In the genomic region with DNA sequence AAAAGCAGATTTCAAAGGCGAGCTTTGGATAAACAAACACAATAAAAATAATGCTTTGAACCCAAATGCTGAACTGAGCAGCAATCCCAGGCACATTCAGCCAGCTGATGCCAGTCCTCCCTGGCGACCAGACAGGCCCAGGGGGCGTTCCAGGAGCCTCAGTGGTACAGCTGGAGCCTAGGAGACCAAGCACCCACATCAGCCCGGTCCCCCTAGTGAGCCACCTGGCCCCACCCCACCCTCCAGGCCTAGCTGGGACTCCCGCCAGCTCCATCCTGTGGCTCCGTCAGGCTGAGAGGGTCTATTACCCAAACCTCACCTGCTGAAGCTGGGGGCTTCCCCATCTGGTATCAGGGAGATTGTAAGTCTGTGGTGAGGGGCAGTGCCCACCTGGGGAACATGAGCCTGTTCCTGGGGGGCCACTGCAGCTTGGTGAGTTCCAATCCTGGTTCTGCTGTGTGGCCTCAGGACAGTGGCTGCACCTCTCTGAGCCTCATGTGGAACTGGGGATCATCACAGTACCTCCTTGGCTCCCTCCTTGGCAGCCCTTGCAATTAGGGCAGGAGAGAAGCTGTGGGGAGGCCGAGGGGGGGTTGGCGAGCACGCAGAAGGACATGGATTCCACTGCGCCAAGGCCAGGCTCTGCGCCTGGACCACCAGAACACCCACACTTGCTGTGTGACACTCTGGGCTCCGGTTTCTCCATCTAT, we compare ENCODE assay signal across 1 cellular context.
TF ChIP-seq lines count a peak whose summit lies in the region.

No MANE protein-coding gene starts in this region.

TF ChIP-seq in H1, 55 proteins besides CTCF, POLR2A, EP300 and RAD21:
- TF ChIP-seq POLR2AphosphoS5 (IDR thresholded peaks at IDR 0.05; ENCODE audit: low read depth, low read length): no peak
- no peak for TF ChIP-seq EZH2 (IDR thresholded peaks at IDR 0.05; ENCODE audit: low read depth, low read length, severe bottlenecking)
- TF ChIP-seq SP2 (IDR thresholded peaks at IDR 0.05; ENCODE audit: low read length): no peak
- TF ChIP-seq SIRT6 (IDR thresholded peaks at IDR 0.05; ENCODE audit: low read length): no peak
- TF ChIP-seq SP1 (IDR thresholded peaks at IDR 0.05; ENCODE audit: low read depth, low read length): no peak
- no peak for TF ChIP-seq HDAC6 (IDR thresholded peaks at IDR 0.05; ENCODE audit: low read depth, low read length)
- TF ChIP-seq, protein P1, sequence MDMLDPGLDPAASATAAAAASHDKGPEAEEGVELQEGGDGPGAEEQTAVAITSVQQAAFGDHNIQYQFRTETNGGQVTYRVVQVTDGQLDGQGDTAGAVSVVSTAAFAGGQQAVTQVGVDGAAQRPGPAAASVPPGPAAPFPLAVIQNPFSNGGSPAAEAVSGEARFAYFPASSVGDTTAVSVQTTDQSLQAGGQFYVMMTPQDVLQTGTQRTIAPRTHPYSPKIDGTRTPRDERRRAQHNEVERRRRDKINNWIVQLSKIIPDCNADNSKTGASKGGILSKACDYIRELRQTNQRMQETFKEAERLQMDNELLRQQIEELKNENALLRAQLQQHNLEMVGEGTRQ (IDR thresholded peaks at IDR 0.05; ENCODE audit: low read length): no peak
- TF ChIP-seq, protein P2, sequence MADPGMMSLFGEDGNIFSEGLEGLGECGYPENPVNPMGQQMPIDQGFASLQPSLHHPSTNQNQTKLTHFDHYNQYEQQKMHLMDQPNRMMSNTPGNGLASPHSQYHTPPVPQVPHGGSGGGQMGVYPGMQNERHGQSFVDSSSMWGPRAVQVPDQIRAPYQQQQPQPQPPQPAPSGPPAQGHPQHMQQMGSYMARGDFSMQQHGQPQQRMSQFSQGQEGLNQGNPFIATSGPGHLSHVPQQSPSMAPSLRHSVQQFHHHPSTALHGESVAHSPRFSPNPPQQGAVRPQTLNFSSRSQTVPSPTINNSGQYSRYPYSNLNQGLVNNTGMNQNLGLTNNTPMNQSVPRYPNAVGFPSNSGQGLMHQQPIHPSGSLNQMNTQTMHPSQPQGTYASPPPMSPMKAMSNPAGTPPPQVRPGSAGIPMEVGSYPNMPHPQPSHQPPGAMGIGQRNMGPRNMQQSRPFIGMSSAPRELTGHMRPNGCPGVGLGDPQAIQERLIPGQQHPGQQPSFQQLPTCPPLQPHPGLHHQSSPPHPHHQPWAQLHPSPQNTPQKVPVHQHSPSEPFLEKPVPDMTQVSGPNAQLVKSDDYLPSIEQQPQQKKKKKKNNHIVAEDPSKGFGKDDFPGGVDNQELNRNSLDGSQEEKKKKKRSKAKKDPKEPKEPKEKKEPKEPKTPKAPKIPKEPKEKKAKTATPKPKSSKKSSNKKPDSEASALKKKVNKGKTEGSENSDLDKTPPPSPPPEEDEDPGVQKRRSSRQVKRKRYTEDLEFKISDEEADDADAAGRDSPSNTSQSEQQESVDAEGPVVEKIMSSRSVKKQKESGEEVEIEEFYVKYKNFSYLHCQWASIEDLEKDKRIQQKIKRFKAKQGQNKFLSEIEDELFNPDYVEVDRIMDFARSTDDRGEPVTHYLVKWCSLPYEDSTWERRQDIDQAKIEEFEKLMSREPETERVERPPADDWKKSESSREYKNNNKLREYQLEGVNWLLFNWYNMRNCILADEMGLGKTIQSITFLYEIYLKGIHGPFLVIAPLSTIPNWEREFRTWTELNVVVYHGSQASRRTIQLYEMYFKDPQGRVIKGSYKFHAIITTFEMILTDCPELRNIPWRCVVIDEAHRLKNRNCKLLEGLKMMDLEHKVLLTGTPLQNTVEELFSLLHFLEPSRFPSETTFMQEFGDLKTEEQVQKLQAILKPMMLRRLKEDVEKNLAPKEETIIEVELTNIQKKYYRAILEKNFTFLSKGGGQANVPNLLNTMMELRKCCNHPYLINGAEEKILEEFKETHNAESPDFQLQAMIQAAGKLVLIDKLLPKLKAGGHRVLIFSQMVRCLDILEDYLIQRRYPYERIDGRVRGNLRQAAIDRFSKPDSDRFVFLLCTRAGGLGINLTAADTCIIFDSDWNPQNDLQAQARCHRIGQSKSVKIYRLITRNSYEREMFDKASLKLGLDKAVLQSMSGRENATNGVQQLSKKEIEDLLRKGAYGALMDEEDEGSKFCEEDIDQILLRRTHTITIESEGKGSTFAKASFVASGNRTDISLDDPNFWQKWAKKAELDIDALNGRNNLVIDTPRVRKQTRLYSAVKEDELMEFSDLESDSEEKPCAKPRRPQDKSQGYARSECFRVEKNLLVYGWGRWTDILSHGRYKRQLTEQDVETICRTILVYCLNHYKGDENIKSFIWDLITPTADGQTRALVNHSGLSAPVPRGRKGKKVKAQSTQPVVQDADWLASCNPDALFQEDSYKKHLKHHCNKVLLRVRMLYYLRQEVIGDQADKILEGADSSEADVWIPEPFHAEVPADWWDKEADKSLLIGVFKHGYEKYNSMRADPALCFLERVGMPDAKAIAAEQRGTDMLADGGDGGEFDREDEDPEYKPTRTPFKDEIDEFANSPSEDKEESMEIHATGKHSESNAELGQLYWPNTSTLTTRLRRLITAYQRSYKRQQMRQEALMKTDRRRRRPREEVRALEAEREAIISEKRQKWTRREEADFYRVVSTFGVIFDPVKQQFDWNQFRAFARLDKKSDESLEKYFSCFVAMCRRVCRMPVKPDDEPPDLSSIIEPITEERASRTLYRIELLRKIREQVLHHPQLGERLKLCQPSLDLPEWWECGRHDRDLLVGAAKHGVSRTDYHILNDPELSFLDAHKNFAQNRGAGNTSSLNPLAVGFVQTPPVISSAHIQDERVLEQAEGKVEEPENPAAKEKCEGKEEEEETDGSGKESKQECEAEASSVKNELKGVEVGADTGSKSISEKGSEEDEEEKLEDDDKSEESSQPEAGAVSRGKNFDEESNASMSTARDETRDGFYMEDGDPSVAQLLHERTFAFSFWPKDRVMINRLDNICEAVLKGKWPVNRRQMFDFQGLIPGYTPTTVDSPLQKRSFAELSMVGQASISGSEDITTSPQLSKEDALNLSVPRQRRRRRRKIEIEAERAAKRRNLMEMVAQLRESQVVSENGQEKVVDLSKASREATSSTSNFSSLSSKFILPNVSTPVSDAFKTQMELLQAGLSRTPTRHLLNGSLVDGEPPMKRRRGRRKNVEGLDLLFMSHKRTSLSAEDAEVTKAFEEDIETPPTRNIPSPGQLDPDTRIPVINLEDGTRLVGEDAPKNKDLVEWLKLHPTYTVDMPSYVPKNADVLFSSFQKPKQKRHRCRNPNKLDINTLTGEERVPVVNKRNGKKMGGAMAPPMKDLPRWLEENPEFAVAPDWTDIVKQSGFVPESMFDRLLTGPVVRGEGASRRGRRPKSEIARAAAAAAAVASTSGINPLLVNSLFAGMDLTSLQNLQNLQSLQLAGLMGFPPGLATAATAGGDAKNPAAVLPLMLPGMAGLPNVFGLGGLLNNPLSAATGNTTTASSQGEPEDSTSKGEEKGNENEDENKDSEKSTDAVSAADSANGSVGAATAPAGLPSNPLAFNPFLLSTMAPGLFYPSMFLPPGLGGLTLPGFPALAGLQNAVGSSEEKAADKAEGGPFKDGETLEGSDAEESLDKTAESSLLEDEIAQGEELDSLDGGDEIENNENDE (IDR thresholded peaks at IDR 0.05; ENCODE audit: insufficient replicate concordance, low read length): no peak
- no peak for TF ChIP-seq RXRA (IDR thresholded peaks at IDR 0.05; ENCODE audit: insufficient read depth, low read depth, low read length)
- no peak for TF ChIP-seq SAP30 (IDR thresholded peaks at IDR 0.05; ENCODE audit: insufficient read depth, insufficient replicate concordance, low read length)
- no peak for TF ChIP-seq SP4 (IDR thresholded peaks at IDR 0.05; ENCODE audit: low read length)
- TF ChIP-seq NRF1 (IDR thresholded peaks at IDR 0.05; ENCODE audit: low read depth, low read length): no peak
- TF ChIP-seq ZNF274 (IDR thresholded peaks at IDR 0.05; ENCODE audit: borderline replicate concordance, extremely low read depth, low read length): no peak
- no peak for TF ChIP-seq KDM5A (IDR thresholded peaks at IDR 0.05; ENCODE audit: low read length)
- no peak for TF ChIP-seq SIX5 (IDR thresholded peaks at IDR 0.05; ENCODE audit: low read depth, low read length)
- TF ChIP-seq CEBPB (IDR thresholded peaks at IDR 0.05; ENCODE audit: low read depth, low read length): no peak
- no peak for TF ChIP-seq ASH2L (IDR thresholded peaks at IDR 0.05; ENCODE audit: low read length)
- TF ChIP-seq SUZ12 (IDR thresholded peaks at IDR 0.05; ENCODE audit: low read length): no peak
